In the genomic region with DNA sequence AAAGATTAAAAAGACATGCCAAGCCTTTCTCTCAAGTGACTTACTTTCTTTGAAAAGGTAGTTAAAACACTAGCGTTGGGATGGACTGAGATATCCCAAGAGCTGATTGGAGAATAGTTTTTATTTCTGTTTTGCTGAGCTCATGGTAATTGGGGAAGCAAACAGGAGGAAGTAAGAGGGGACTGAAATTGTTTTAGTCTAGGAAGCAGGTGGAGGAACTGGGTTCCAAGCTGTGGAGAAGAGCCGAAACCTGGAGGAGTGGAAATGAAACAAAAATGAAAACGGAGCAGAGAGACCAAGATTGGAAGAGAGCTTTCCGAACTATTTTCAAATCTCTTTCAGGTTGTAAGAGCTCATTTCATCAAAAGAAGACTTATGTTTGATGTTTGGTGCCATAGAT, we compare ENCODE assay signal across 22 cellular contexts. TPM values are rescaled to one million over a fixed set of nuclear protein-coding genes. Genes with fewer than 3 reads are reported as not detected.
DNase-seq lines count a peak whose midpoint lies in the region; ATAC-seq and TF ChIP-seq lines count a peak whose summit lies in the region.
"Had no signal": no experiment of that assay in that cellular context is flagged by ENCODE, and none has a peak within 500 bp of the region (broad histone marks: within the 10 kb centered on the region; RNA-seq: fewer than 3 reads in every experiment).

No MANE protein-coding gene starts in this region.

- H3K9ac ChIP-seq in SK-N-SH: no peak overlapping the region
- H3K9ac ChIP-seq: neural progenitor cell had no signal

- TF ChIP-seq RAD21 in SK-N-SH (IDR thresholded peaks at IDR 0.05; ENCODE audit: low read length): no peak

- H3K4me1 Mint-ChIP-seq in Caco-2 (ENCODE audit: low read depth, unreplicated experiment): peaks cover 20% of the 10 kb centered on the region

- 88% methylated on average over 4 of the region's 4 CpGs for WGBS in SK-N-SH (ENCODE audit: low lambda C conversion rate)

- H3K9me3 ChIP-seq in Caco-2 (no peaks in the 10 kb centered on the region), SK-N-SH (no peaks in the 10 kb centered on the region)
- H3K9me3 ChIP-seq: HAP-1, SJCRH30 had no signal

- TF ChIP-seq EP300 in SK-N-SH (IDR thresholded peaks at IDR 0.05; ENCODE audit: borderline replicate concordance in 1 of 2, low read depth in 1 of 2, low read length in 1 of 2): no peak

- no peak overlapping the region for H3K4me2 ChIP-seq in SK-N-SH
- H3K4me2 ChIP-seq: neural progenitor cell, smooth muscle cell had no signal

- no peak overlapping the region for H3K4me3 Mint-ChIP-seq in Caco-2 (ENCODE audit: unreplicated experiment)
- H3K4me3 Mint-ChIP-seq: activated naive CD8-positive, alpha-beta T cell; neural progenitor cell had no signal

- DNase-seq in Caco-2: no peak
- peak; percentile 69 to 76 for DNase-seq in Kasumi-1 (lab: John Stamatoyannopoulos, UW)
- peak; percentile 68 for DNase-seq in SKM-1 (lab: John Stamatoyannopoulos, UW; ENCODE audit: unreplicated experiment)
- DNase-seq in midbrain (lab: John Stamatoyannopoulos, UW): peak; percentile 15
- DNase-seq in cortex of kidney (lab: John Stamatoyannopoulos, UW): no peak
- no peak for DNase-seq in SK-N-SH
- DNase-seq in DMS153 (lab: John Stamatoyannopoulos, UW): no peak
- DNase-seq: activated T-cell treated with anti-CD3 and anti-CD28 coated beads, Interleukin-2, amount 50 U/mL, for 72 hours; DMS79 treated with DMSO at 0.1 percent for 48 hours; left colon; NCI-H1436; NCI-H524 treated with DMSO at 0.1 percent for 48 hours; PC-3; SJCRH30; stimulated activated CD4-positive, alpha-beta T cell treated with anti-CD3 and anti-CD28 coated beads, Interleukin-4, amount 100 ng/mL, for 1 hour; trophoblast cell had no signal

- H3K4me1 ChIP-seq in Caco-2 (peaks cover 19% of the 10 kb centered on the region), SK-N-SH (ENCODE audit: control insufficient read depth in 1 of 2, insufficient read depth in 2 of 2, low read depth in 1 of 2, low read length in 1 of 2) (no peaks in the 10 kb centered on the region)
- H3K4me1 ChIP-seq: HAP-1, SJCRH30 had no signal

- H3K4me3 ChIP-seq in Caco-2 (ENCODE audit: low read depth, low read length) (no peak overlapping the region), SK-N-SH (ENCODE audit: low read depth in 2 of 2, low read length in 1 of 2) (no peak overlapping the region)
- H3K4me3 ChIP-seq: HAP-1, neural progenitor cell, SJCRH30, smooth muscle cell had no signal

- no peaks in the 10 kb centered on the region for H3K27me3 ChIP-seq in Caco-2 (replicated peaks; ENCODE audit: control insufficient read depth, insufficient read depth, low read length)
- H3K27me3 ChIP-seq in SK-N-SH (ENCODE audit: insufficient read depth): no peaks in the 10 kb centered on the region
- H3K27me3 ChIP-seq: neural progenitor cell, SJCRH30 had no signal

- H3K36me3 ChIP-seq in Caco-2 (ENCODE audit: control insufficient read depth, insufficient read depth, low read length) (no peaks in the 10 kb centered on the region), SK-N-SH (replicated peaks in 1 of 2; ENCODE audit: control insufficient read depth in 1 of 2, insufficient read depth in 2 of 2, low read length in 1 of 2) (no peaks in the 10 kb centered on the region)
- H3K36me3 ChIP-seq: HAP-1, neural progenitor cell, SJCRH30 had no signal

- TF ChIP-seq CTCF in Caco-2 (IDR thresholded peaks at IDR 0.05; ENCODE audit: insufficient read depth in 1 of 2, low read depth in 1 of 2, low read length in 1 of 2, severe bottlenecking in 1 of 2, unreplicated experiment in 1 of 2) (no peak), SK-N-SH (IDR thresholded peaks at IDR 0.05) (no peak)

- no peaks in the 10 kb centered on the region for H3K79me2 ChIP-seq in SK-N-SH (ENCODE audit: insufficient read depth)

- no TSS peak for BruUV-seq in Caco-2 (replicated peaks; lab: Mats Ljungman, UMichigan)

- intact Hi-C loops in Caco-2 (cut with micrococcal nuclease; ENCODE audit: unreplicated experiment): no loop called here

- no peak overlapping the region for H3K27ac ChIP-seq in SK-N-SH (ENCODE audit: low read depth in 2 of 2, low read length in 1 of 2)
- H3K27ac ChIP-seq: neural progenitor cell, SJCRH30 had no signal

- H3K27ac Mint-ChIP-seq in Caco-2 (ENCODE audit: unreplicated experiment): peak overlapping the region; percentile 17
- H3K27ac Mint-ChIP-seq: activated naive CD8-positive, alpha-beta T cell; activated T-cell treated with anti-CD3 and anti-CD28 coated beads, Interleukin-2, amount 50 U/mL, for 72 hours; neural progenitor cell had no signal

- H3K9me3 Mint-ChIP-seq in Caco-2 (ENCODE audit: unreplicated experiment): no peaks in the 10 kb centered on the region
- H3K9me3 Mint-ChIP-seq: activated T-cell treated with anti-CD3 and anti-CD28 coated beads, Interleukin-2, amount 50 U/mL, for 72 hours; neural progenitor cell had no signal

- no peaks in the 10 kb centered on the region for H3F3A ChIP-seq in SK-N-SH (replicated peaks; ENCODE audit: insufficient read depth)

- no peaks in the 10 kb centered on the region for H4K20me1 ChIP-seq in SK-N-SH (ENCODE audit: insufficient read depth)

- no peaks in the 10 kb centered on the region for H3K27me3 Mint-ChIP-seq in Caco-2 (ENCODE audit: insufficient read depth, unreplicated experiment)

- no peak overlapping the region for H2AFZ ChIP-seq in SK-N-SH (ENCODE audit: low read depth)
- H2AFZ ChIP-seq: neural progenitor cell had no signal

- no peaks in the 10 kb centered on the region for H3K9me2 ChIP-seq in SK-N-SH

- POLR2A ChIA-PET in Caco-2 (lab: Charles Lee) (no interaction called here), SK-N-SH (lab: Yijun Ruan, JAX) (no interaction called here)

- CTCF ChIA-PET in Caco-2 (lab: Charles Lee): no interaction called here
- CTCF ChIA-PET in SK-N-SH (lab: Yijun Ruan, JAX): no interaction called here

- ATAC-seq in GM21737 (IDR thresholded peaks at IDR 0.05; ENCODE audit: unreplicated experiment): no peak
- ATAC-seq: activated CD4-positive, CD25-positive, alpha-beta regulatory T cell treated with anti-CD3 and anti-CD28 coated beads, Interleukin-2, amount 50 U/mL, for 24 hours; activated T-cell treated with anti-CD3 and anti-CD28 coated beads, Interleukin-2, amount 50 U/mL, for 72 hours; left colon; PC-3 had no signal

- no peaks in the 10 kb centered on the region for H3K36me3 Mint-ChIP-seq in Caco-2 (ENCODE audit: insufficient read depth, unreplicated experiment)
- H3K36me3 Mint-ChIP-seq: activated naive CD8-positive, alpha-beta T cell; neural progenitor cell had no signal

TF ChIP-seq in SK-N-SH, 30 proteins besides CTCF, POLR2A, EP300 and RAD21:
- no peak for TF ChIP-seq MEF2A (IDR thresholded peaks at IDR 0.05; ENCODE audit: borderline replicate concordance, low read depth)
- TF ChIP-seq YY1 (IDR thresholded peaks at IDR 0.05; ENCODE audit: low read depth): no peak
- TF ChIP-seq, protein P1, sequence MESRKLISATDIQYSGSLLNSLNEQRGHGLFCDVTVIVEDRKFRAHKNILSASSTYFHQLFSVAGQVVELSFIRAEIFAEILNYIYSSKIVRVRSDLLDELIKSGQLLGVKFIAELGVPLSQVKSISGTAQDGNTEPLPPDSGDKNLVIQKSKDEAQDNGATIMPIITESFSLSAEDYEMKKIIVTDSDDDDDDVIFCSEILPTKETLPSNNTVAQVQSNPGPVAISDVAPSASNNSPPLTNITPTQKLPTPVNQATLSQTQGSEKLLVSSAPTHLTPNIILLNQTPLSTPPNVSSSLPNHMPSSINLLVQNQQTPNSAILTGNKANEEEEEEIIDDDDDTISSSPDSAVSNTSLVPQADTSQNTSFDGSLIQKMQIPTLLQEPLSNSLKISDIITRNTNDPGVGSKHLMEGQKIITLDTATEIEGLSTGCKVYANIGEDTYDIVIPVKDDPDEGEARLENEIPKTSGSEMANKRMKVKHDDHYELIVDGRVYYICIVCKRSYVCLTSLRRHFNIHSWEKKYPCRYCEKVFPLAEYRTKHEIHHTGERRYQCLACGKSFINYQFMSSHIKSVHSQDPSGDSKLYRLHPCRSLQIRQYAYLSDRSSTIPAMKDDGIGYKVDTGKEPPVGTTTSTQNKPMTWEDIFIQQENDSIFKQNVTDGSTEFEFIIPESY (IDR thresholded peaks at IDR 0.05; ENCODE audit: borderline replicate concordance, low read depth): no peak
- TF ChIP-seq, protein P2, sequence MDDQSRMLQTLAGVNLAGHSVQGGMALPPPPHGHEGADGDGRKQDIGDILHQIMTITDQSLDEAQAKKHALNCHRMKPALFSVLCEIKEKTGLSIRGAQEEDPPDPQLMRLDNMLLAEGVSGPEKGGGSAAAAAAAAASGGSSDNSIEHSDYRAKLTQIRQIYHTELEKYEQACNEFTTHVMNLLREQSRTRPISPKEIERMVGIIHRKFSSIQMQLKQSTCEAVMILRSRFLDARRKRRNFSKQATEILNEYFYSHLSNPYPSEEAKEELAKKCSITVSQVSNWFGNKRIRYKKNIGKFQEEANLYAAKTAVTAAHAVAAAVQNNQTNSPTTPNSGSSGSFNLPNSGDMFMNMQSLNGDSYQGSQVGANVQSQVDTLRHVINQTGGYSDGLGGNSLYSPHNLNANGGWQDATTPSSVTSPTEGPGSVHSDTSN (IDR thresholded peaks at IDR 0.05): no peak
- TF ChIP-seq FOSL2 (IDR thresholded peaks at IDR 0.05; ENCODE audit: borderline replicate concordance, low read depth): no peak
- TF ChIP-seq, protein P3, sequence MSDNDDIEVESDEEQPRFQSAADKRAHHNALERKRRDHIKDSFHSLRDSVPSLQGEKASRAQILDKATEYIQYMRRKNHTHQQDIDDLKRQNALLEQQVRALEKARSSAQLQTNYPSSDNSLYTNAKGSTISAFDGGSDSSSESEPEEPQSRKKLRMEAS (IDR thresholded peaks at IDR 0.05; ENCODE audit: low read depth): no peak

RNA-seq across cellular contexts. Expression of a gene that starts 59.9 kb away (rescaled TPM):
- total RNA-seq in Caco-2 (2022): 45.0 and 49.6 TPM in 2 replicates
- polyA plus RNA-seq in SK-N-SH (2012; rRNA removed): 4.9 and 5.0 TPM in 2 replicates
- 3.7 and 4.5 TPM in 2 replicates for polyA plus RNA-seq in SK-N-SH (2012; cell fraction: cytosol; rRNA removed)
- polyA plus RNA-seq in SK-N-SH (2012; cell fraction: nucleus; rRNA removed): 9.2 and 13.9 TPM in 2 replicates

Comparison
In these comparisons a context has a peak if more than half of its experiments do, and no peak if none do; other contexts are left out.
1. DNase-seq: peak in Kasumi-1 (2 of 2), SKM-1 (single experiment) and midbrain (single experiment); none in Caco-2 (0 of 2), cortex of kidney (single experiment), SK-N-SH (single experiment) and DMS153 (single experiment).